8 cellular contexts compared by ENCODE assay signal in genomic region chr5:111143910-111144309, GRCh38. TPM values are rescaled to one million over a fixed set of nuclear protein-coding genes. Genes with fewer than 3 reads are reported as not detected.
DNase-seq lines count a peak whose midpoint lies in the region; ATAC-seq and TF ChIP-seq lines count a peak whose summit lies in the region.

No MANE protein-coding gene starts in this region.

- peak; percentile 96 for DNase-seq in brain microvascular endothelial cell
- DNase-seq in sciatic nerve (ENCODE audit: low spot score) = peak; percentile 84
- no peak for DNase-seq in stimulated activated CD4-positive, alpha-beta T cell treated with anti-CD3 and anti-CD28 coated beads, Interleukin-1b, Interleukin-23, amount 100 ng/mL, for 48 hours
- no peak for DNase-seq in NCI-H2029 treated with DMSO at 0.1 percent for 48 hours (lab: John Stamatoyannopoulos, UW)
- DNase-seq in medulla oblongata (ENCODE audit: extremely low spot score) = no peak
- DNase-seq in HEK293T (ENCODE audit: extremely low spot score) = no peak

- no peak overlapping the region for H3K4me3 ChIP-seq in brain microvascular endothelial cell (ENCODE audit: low read depth, low read length)

- in situ Hi-C loops in brain microvascular endothelial cell (cut with HindIII; ENCODE audit: low pct_ligation_motif_present, low sequenced_read_pairs) = no loop called here

- no peaks in the 10 kb centered on the region for H3K27me3 ChIP-seq in brain microvascular endothelial cell (replicated peaks)

- CTCF ChIA-PET in HEK293T (lab: Yijun Ruan, JAX) = no interaction called here

- H3K36me3 ChIP-seq in brain microvascular endothelial cell (replicated peaks) = no peaks in the 10 kb centered on the region

- no peak for TF ChIP-seq CTCF in brain microvascular endothelial cell (IDR thresholded peaks at IDR 0.05; ENCODE audit: low read depth, low read length, missing control alignments)

- peak overlapping the region; percentile 40 for H3K27ac ChIP-seq in brain microvascular endothelial cell

- peak; percentile 37 for ATAC-seq in GM18907 (IDR thresholded peaks at IDR 0.05; ENCODE audit: unreplicated experiment)
- ATAC-seq in HG03066 (IDR thresholded peaks at IDR 0.05; ENCODE audit: low read depth, unreplicated experiment) = peak; percentile 30
- ATAC-seq in sciatic nerve = peak; percentile 98

- intact Hi-C loops in sciatic nerve (cut with DNase I) = no loop called here

- POLR2A ChIA-PET in HEK293T (lab: Yijun Ruan, JAX) = no interaction called here

TF ChIP-seq in HEK293T, 16 proteins besides CTCF, POLR2A, EP300 and RAD21:
- TF ChIP-seq HDGF (IDR thresholded peaks at IDR 0.05; ENCODE audit: borderline replicate concordance) = no peak
- no peak for TF ChIP-seq LEF1 (IDR thresholded peaks at IDR 0.05; ENCODE audit: borderline replicate concordance)
- no peak for TF ChIP-seq NFRKB (IDR thresholded peaks at IDR 0.05)
- TF ChIP-seq ELF4 (IDR thresholded peaks at IDR 0.05) = no peak
- TF ChIP-seq ARNT (IDR thresholded peaks at IDR 0.05) = no peak
- no peak for TF ChIP-seq CTBP1 (IDR thresholded peaks at IDR 0.05; ENCODE audit: borderline replicate concordance)
- no peak for TF ChIP-seq L3MBTL2 (conservative IDR thresholded peaks at IDR 0.05)
- no peak for TF ChIP-seq PKNOX1 (IDR thresholded peaks at IDR 0.05)
- TF ChIP-seq FOXM1 (IDR thresholded peaks at IDR 0.05; ENCODE audit: borderline replicate concordance) = no peak

RNA-seq across cellular contexts. Expression of gene WDR36, which starts 51.8 kb away (rescaled TPM):
- 29.4 TPM for total RNA-seq in sciatic nerve

Comparison
In these comparisons a context has a peak if more than half of its experiments do, and no peak if none do; other contexts are left out.
1. ATAC-seq: peak in every context shown above with its lines; median percentile 98 in sciatic nerve; 37 in GM18907; 30 in HG03066.
2. DNase-seq: peak in brain microvascular endothelial cell (single experiment) and sciatic nerve (single experiment); none in stimulated activated CD4-positive, alpha-beta T cell treated with anti-CD3 and anti-CD28 coated beads, Interleukin-1b, Interleukin-23, amount 100 ng/mL, for 48 hours (single experiment), NCI-H2029 treated with DMSO at 0.1 percent for 48 hours (single experiment), medulla oblongata (single experiment) and HEK293T (single experiment).